11 cellular contexts compared by ENCODE assay signal in genomic region chr2:133266926-133267590, GRCh38.
DNase-seq lines count a peak whose midpoint lies in the region; ATAC-seq, FAIRE-seq and TF ChIP-seq lines count a peak whose summit lies in the region.
"Had no signal": no experiment of that assay in that cellular context is flagged by ENCODE, and none has a peak within 500 bp of the region (broad histone marks: within the 10 kb centered on the region; RNA-seq: fewer than 3 reads in every experiment).

No MANE protein-coding gene starts in this region.

- H3K4me3 Mint-ChIP-seq in neural crest cell, result peak overlapping the region; percentile 84
- no peak overlapping the region for H3K4me3 Mint-ChIP-seq in naive thymus-derived CD8-positive, alpha-beta T cell
- H3K4me3 Mint-ChIP-seq in naive thymus-derived CD4-positive, alpha-beta T cell, result no peak overlapping the region
- H3K4me3 Mint-ChIP-seq: natural killer cell treated with Interleukin-12 subunit alpha and Interleukin-12 subunit beta and Interleukin-15 and Interleukin-18, amount 100 ng/mL, for 72 hours; stimulated activated effector memory CD8-positive, alpha-beta T cell treated with anti-CD3 and anti-CD28 coated beads, Interleukin-12 subunit alpha, Interleukin-12 subunit beta, amount 100 ng/mL, for 72 hours had no signal

- BruUV-seq in endothelial cell of umbilical vein (replicated peaks; lab: Mats Ljungman, UMichigan), result no TSS peak

- TF ChIP-seq POLR2A in endothelial cell of umbilical vein (IDR thresholded peaks at IDR 0.05; ENCODE audit: low read depth, low read length), result no peak

- peak overlapping the region in 7 of 11 experiments; percentile 8 to 95 (median 77); a peak in 10 of 22 replicates for H3K4me2 ChIP-seq in BLaER1 treated with 17β-estradiol and CSF1 and Interleukin-3, amounts not matched to agents 10 nM and 100 nM
- H3K4me2 ChIP-seq in endothelial cell of umbilical vein (ENCODE audit: insufficient read depth, low read length), result peak overlapping the region; percentile 67

- H3K4me3 ChIP-seq in BLaER1 treated with 17β-estradiol and CSF1 and Interleukin-3, amounts not matched to agents 10 nM and 100 nM, result peak overlapping the region in 3 of 10 experiments; percentile 52 to 56 (median 55); a peak in 6 of 20 replicates
- H3K4me3 ChIP-seq in endothelial cell of umbilical vein (replicated peaks in 1 of 3; ENCODE audit: insufficient read depth in 1 of 3, low read depth in 1 of 3, low read length in 3 of 3), result peak overlapping the region; percentile 2 to 57 (median 41)
- H3K4me3 ChIP-seq in naive thymus-derived CD4-positive, alpha-beta T cell (ENCODE audit: low read length), result no peak overlapping the region

- H3K27me3 ChIP-seq in BLaER1 treated with 17β-estradiol and CSF1 and Interleukin-3, amounts not matched to agents 10 nM and 100 nM, result peaks cover 22 to 52% (median 46%) of the 10 kb centered on the region in 11 experiments
- no peaks in the 10 kb centered on the region for H3K27me3 ChIP-seq in endothelial cell of umbilical vein (ENCODE audit: control insufficient read depth in 2 of 2, insufficient read depth in 2 of 2, low read length in 2 of 2)
- no peaks in the 10 kb centered on the region for H3K27me3 ChIP-seq in naive thymus-derived CD4-positive, alpha-beta T cell (ENCODE audit: control insufficient read depth in 2 of 2, insufficient read depth in 2 of 2, low read length in 2 of 2)

- H3K4me1 Mint-ChIP-seq in neural crest cell, result peaks cover 33% of the 10 kb centered on the region
- no peaks in the 10 kb centered on the region for H3K4me1 Mint-ChIP-seq in naive thymus-derived CD8-positive, alpha-beta T cell
- no peaks in the 10 kb centered on the region for H3K4me1 Mint-ChIP-seq in naive thymus-derived CD4-positive, alpha-beta T cell
- H3K4me1 Mint-ChIP-seq: stimulated activated effector memory CD8-positive, alpha-beta T cell treated with anti-CD3 and anti-CD28 coated beads, Interleukin-12 subunit alpha, Interleukin-12 subunit beta, amount 100 ng/mL, for 72 hours had no signal

- peak overlapping the region; percentile 91 for H2AFZ ChIP-seq in endothelial cell of umbilical vein (ENCODE audit: low read depth, low read length)

- peaks cover 0 to 6% (median 0%) of the 10 kb centered on the region in 11 experiments; a peak in 1 of 22 replicates for H3K9me3 ChIP-seq in BLaER1 treated with 17β-estradiol and CSF1 and Interleukin-3, amounts not matched to agents 10 nM and 100 nM (replicated peaks in 1 of 11)
- no peaks in the 10 kb centered on the region for H3K9me3 ChIP-seq in endothelial cell of umbilical vein (replicated peaks; ENCODE audit: control insufficient read depth, insufficient read depth, low read length)
- H3K9me3 ChIP-seq in naive thymus-derived CD4-positive, alpha-beta T cell (ENCODE audit: control insufficient read depth in 2 of 3, low read length in 3 of 3), result no peaks in the 10 kb centered on the region

- peaks cover 0 to 5% (median 0%) of the 10 kb centered on the region in 11 experiments; a peak in 1 of 22 replicates for H4K20me1 ChIP-seq in BLaER1 treated with 17β-estradiol and CSF1 and Interleukin-3, amounts not matched to agents 10 nM and 100 nM
- no peaks in the 10 kb centered on the region for H4K20me1 ChIP-seq in endothelial cell of umbilical vein (replicated peaks; ENCODE audit: control insufficient read depth, extremely low read depth, insufficient read depth, low read length)

- H3K79me2 ChIP-seq in endothelial cell of umbilical vein (ENCODE audit: control insufficient read depth, insufficient read depth, low read length), result no peaks in the 10 kb centered on the region

- dilution Hi-C loops in endothelial cell of umbilical vein (cut with MboI; ENCODE audit: extremely low pct_ligation_motif_present, low sequenced_read_pairs), result no loop called here

- peaks cover 2% of the 10 kb centered on the region for H3K36me3 Mint-ChIP-seq in neural crest cell (ENCODE audit: low read depth)
- H3K36me3 Mint-ChIP-seq in naive thymus-derived CD8-positive, alpha-beta T cell, result no peaks in the 10 kb centered on the region
- peaks cover 0 to 7% (median 0%) of the 10 kb centered on the region in 5 donors for H3K36me3 Mint-ChIP-seq in naive thymus-derived CD4-positive, alpha-beta T cell
- H3K36me3 Mint-ChIP-seq: stimulated activated effector memory CD8-positive, alpha-beta T cell treated with anti-CD3 and anti-CD28 coated beads, Interleukin-12 subunit alpha, Interleukin-12 subunit beta, amount 100 ng/mL, for 72 hours had no signal

- no peak for FAIRE-seq in endothelial cell of umbilical vein (lab: Jason Lieb, UNC)

- H3K9ac ChIP-seq in BLaER1 treated with 17β-estradiol and CSF1 and Interleukin-3, amounts not matched to agents 10 nM and 100 nM, result no peak overlapping the region
- H3K9ac ChIP-seq in endothelial cell of umbilical vein (replicated peaks; ENCODE audit: extremely low read depth, insufficient read depth, low read length), result no peak overlapping the region

- POLR2A ChIA-PET in endothelial cell of umbilical vein (lab: Charles Lee), result no interaction called here
- POLR2A ChIA-PET in naive thymus-derived CD8-positive, alpha-beta T cell (lab: Charles Lee), result no interaction called here
- POLR2A ChIA-PET in naive thymus-derived CD4-positive, alpha-beta T cell (lab: Charles Lee), result no interaction called here

- no peak overlapping the region for H3K27ac Mint-ChIP-seq in neural crest cell (ENCODE audit: unreplicated experiment)
- no peak overlapping the region for H3K27ac Mint-ChIP-seq in naive thymus-derived CD8-positive, alpha-beta T cell
- no peak overlapping the region for H3K27ac Mint-ChIP-seq in naive thymus-derived CD4-positive, alpha-beta T cell
- H3K27ac Mint-ChIP-seq: natural killer cell treated with Interleukin-12 subunit alpha and Interleukin-12 subunit beta and Interleukin-15 and Interleukin-18, amount 100 ng/mL, for 72 hours; stimulated activated effector memory CD8-positive, alpha-beta T cell treated with anti-CD3 and anti-CD28 coated beads, Interleukin-12 subunit alpha, Interleukin-12 subunit beta, amount 100 ng/mL, for 72 hours had no signal

- DNase-seq in NCI-H2029 (lab: John Stamatoyannopoulos, UW) (peak; percentile 33), endothelial cell of umbilical vein (ENCODE audit: low read depth, low spot score) (no peak), neural crest cell (ENCODE audit: low read depth, low spot score) (no peak), GM10266 (ENCODE audit: extremely low spot score) (no peak)
- DNase-seq in naive thymus-derived CD8-positive, alpha-beta T cell, result no peak
- no peak for DNase-seq in naive thymus-derived CD4-positive, alpha-beta T cell
- DNase-seq: Karpas-422 had no signal

- ATAC-seq in HG03039 (IDR thresholded peaks at IDR 0.05; ENCODE audit: unreplicated experiment), result no peak
- ATAC-seq in naive thymus-derived CD8-positive, alpha-beta T cell, result no peak
- no peak for ATAC-seq in naive thymus-derived CD4-positive, alpha-beta T cell
- ATAC-seq: stimulated activated effector memory CD8-positive, alpha-beta T cell treated with anti-CD3 and anti-CD28 coated beads, Interleukin-12 subunit alpha, Interleukin-12 subunit beta, amount 100 ng/mL, for 72 hours had no signal

- H3K27me3 Mint-ChIP-seq in neural crest cell (ENCODE audit: low read depth), result peaks cover 16% of the 10 kb centered on the region
- peaks cover 13 to 23% (median 15%) of the 10 kb centered on the region in 5 donors for H3K27me3 Mint-ChIP-seq in naive thymus-derived CD8-positive, alpha-beta T cell
- H3K27me3 Mint-ChIP-seq in naive thymus-derived CD4-positive, alpha-beta T cell, result peaks cover 13 to 34% (median 21%) of the 10 kb centered on the region in 5 donors

- H3K36me3 ChIP-seq in BLaER1 treated with 17β-estradiol and CSF1 and Interleukin-3, amounts not matched to agents 10 nM and 100 nM, result no peaks in the 10 kb centered on the region
- H3K36me3 ChIP-seq in endothelial cell of umbilical vein (ENCODE audit: control insufficient read depth in 2 of 2, extremely low read depth in 1 of 2, insufficient read depth in 2 of 2, low read length in 2 of 2), result no peaks in the 10 kb centered on the region
- H3K36me3 ChIP-seq in naive thymus-derived CD4-positive, alpha-beta T cell (ENCODE audit: control insufficient read depth in 2 of 3, insufficient read depth in 3 of 3, low read length in 3 of 3), result no peaks in the 10 kb centered on the region

- TF ChIP-seq CTCF in endothelial cell of umbilical vein (IDR thresholded peaks at IDR 0.05; ENCODE audit: extremely low read depth in 1 of 2, insufficient read depth in 1 of 2, low read depth in 1 of 2, low read length in 2 of 2), result no peak
- TF ChIP-seq CTCF in neural crest cell (conservative IDR thresholded peaks at IDR 0.05), result no peak
- no peak for TF ChIP-seq CTCF in GM10266 (IDR thresholded peaks at IDR 0.05; ENCODE audit: control insufficient read depth, insufficient read depth, low read depth, missing control alignments)

- intact Hi-C loops in endothelial cell of umbilical vein (cut with micrococcal nuclease), result loop anchor here (2.0 to 10.0 kb wide), 4 partner anchors 300 to 578 kb away; partner anchors contain the start of gene NCKAP5
- intact Hi-C loops in naive thymus-derived CD4-positive, alpha-beta T cell (cut with micrococcal nuclease), result no loop called here

- no peaks in the 10 kb centered on the region for H3K9me3 Mint-ChIP-seq in neural crest cell
- H3K9me3 Mint-ChIP-seq in naive thymus-derived CD8-positive, alpha-beta T cell, result peaks cover 0 to 13% (median 6%) of the 10 kb centered on the region in 9 donors
- H3K9me3 Mint-ChIP-seq in naive thymus-derived CD4-positive, alpha-beta T cell, result peaks cover 0 to 16% (median 2%) of the 10 kb centered on the region in 11 donors

- no peaks in the 10 kb centered on the region for H3K9me1 ChIP-seq in endothelial cell of umbilical vein (replicated peaks; ENCODE audit: control insufficient read depth, extremely low read depth, insufficient read depth, low read length)

- CTCF ChIA-PET in endothelial cell of umbilical vein (lab: Charles Lee), result interaction anchor here (1.0 to 1.1 kb wide), 2 partner anchors 16 to 96 kb away, joined by 3 to 4 read pairs; no protein-coding TSS in a partner anchor
- CTCF ChIA-PET in naive thymus-derived CD4-positive, alpha-beta T cell (lab: Charles Lee), result no interaction called here

- H3K27ac ChIP-seq in BLaER1 treated with 17β-estradiol and CSF1 and Interleukin-3, amounts not matched to agents 10 nM and 100 nM, result no peak overlapping the region
- no peak overlapping the region for H3K27ac ChIP-seq in endothelial cell of umbilical vein (ENCODE audit: insufficient read depth, low read depth, low read length)
- no peak overlapping the region for H3K27ac ChIP-seq in naive thymus-derived CD4-positive, alpha-beta T cell (ENCODE audit: low read depth, low read length)

- peaks cover 0 to 32% (median 3%) of the 10 kb centered on the region in 10 experiments; a peak in 9 of 20 replicates for H3K4me1 ChIP-seq in BLaER1 treated with 17β-estradiol and CSF1 and Interleukin-3, amounts not matched to agents 10 nM and 100 nM
- H3K4me1 ChIP-seq in endothelial cell of umbilical vein (ENCODE audit: control insufficient read depth, extremely low read depth, insufficient read depth, low read length), result peaks cover 4% of the 10 kb centered on the region
- no peaks in the 10 kb centered on the region for H3K4me1 ChIP-seq in naive thymus-derived CD4-positive, alpha-beta T cell (ENCODE audit: control insufficient read depth in 2 of 2, insufficient read depth in 2 of 2, low read length in 2 of 2)

TF ChIP-seq in endothelial cell of umbilical vein, 7 proteins besides CTCF, POLR2A, EP300 and RAD21 (continues in another document):
- no peak for TF ChIP-seq POLR2AphosphoS5 (IDR thresholded peaks at IDR 0.05; ENCODE audit: insufficient read depth, low read depth, low read length)
